ENCODE assay signal across 1 cellular context in the genomic region with DNA sequence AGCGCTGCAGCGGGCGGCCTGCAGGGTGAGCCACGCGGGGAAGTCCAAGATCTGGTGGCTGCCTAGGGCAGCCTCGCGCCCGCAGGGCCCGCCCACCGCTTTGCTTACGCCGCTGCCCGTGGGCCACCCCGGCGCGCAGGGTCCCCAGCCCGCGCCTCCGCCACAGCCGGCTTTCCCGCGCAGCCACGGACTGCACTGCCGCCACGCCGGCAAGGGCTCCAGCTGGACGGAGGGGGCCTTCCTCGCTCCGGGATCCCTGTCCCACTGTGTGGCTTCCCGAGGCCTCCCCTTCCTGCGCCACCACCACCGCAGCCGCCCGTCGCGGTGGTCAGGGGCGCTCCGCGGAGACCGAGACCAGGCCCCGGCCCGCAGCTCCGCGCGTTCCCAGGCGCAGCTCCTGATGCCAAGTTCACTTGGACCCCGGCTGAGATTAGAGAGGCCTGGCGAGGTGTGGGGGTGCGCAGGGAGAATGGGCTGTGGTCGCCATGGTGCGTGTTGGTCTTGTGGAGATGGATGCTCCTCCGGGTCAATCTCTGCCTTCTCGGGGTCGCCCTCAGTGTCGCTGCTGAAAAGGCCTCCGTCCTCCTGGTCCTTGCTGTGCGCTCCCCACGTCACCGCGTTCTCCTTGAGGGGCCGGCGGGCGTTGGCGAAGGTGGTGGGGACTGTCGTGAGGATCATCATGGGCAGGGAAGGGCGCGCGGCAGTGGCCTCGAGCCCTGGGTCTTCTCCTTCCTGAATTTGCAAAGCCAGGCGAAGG.
TF ChIP-seq lines count a peak whose summit lies in the region.

No MANE protein-coding gene starts in this region.

TF ChIP-seq in GM23338, 12 proteins besides CTCF, POLR2A, EP300 and RAD21 (continued from another document):
- TF ChIP-seq, protein P1, sequence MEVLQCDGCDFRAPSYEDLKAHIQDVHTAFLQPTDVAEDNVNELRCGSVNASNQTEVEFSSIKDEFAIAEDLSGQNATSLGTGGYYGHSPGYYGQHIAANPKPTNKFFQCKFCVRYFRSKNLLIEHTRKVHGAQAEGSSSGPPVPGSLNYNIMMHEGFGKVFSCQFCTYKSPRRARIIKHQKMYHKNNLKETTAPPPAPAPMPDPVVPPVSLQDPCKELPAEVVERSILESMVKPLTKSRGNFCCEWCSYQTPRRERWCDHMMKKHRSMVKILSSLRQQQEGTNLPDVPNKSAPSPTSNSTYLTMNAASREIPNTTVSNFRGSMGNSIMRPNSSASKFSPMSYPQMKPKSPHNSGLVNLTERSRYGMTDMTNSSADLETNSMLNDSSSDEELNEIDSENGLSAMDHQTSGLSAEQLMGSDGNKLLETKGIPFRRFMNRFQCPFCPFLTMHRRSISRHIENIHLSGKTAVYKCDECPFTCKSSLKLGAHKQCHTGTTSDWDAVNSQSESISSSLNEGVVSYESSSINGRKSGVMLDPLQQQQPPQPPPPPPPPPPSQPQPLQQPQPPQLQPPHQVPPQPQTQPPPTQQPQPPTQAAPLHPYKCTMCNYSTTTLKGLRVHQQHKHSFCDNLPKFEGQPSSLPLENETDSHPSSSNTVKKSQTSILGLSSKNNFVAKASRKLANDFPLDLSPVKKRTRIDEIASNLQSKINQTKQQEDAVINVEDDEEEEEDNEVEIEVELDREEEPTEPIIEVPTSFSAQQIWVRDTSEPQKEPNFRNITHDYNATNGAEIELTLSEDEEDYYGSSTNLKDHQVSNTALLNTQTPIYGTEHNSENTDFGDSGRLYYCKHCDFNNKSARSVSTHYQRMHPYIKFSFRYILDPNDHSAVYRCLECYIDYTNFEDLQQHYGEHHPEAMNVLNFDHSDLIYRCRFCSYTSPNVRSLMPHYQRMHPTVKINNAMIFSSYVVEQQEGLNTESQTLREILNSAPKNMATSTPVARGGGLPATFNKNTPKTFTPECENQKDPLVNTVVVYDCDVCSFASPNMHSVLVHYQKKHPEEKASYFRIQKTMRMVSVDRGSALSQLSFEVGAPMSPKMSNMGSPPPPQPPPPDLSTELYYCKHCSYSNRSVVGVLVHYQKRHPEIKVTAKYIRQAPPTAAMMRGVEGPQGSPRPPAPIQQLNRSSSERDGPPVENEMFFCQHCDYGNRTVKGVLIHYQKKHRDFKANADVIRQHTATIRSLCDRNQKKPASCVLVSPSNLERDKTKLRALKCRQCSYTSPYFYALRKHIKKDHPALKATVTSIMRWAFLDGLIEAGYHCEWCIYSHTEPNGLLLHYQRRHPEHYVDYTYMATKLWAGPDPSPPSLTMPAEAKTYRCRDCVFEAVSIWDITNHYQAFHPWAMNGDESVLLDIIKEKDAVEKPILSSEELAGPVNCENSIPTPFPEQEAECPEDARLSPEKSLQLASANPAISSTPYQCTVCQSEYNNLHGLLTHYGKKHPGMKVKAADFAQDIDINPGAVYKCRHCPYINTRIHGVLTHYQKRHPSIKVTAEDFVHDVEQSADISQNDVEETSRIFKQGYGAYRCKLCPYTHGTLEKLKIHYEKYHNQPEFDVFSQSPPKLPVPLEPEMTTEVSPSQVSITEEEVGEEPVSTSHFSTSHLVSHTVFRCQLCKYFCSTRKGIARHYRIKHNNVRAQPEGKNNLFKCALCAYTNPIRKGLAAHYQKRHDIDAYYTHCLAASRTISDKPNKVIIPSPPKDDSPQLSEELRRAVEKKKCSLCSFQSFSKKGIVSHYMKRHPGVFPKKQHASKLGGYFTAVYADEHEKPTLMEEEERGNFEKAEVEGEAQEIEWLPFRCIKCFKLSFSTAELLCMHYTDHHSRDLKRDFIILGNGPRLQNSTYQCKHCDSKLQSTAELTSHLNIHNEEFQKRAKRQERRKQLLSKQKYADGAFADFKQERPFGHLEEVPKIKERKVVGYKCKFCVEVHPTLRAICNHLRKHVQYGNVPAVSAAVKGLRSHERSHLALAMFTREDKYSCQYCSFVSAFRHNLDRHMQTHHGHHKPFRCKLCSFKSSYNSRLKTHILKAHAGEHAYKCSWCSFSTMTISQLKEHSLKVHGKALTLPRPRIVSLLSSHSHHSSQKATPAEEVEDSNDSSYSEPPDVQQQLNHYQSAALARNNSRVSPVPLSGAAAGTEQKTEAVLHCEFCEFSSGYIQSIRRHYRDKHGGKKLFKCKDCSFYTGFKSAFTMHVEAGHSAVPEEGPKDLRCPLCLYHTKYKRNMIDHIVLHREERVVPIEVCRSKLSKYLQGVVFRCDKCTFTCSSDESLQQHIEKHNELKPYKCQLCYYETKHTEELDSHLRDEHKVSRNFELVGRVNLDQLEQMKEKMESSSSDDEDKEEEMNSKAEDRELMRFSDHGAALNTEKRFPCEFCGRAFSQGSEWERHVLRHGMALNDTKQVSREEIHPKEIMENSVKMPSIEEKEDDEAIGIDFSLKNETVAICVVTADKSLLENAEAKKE (CRISPR knock-in tag; IDR thresholded peaks at IDR 0.05): no peak
- TF ChIP-seq ZNF331 (CRISPR knock-in tag; IDR thresholded peaks at IDR 0.05; ENCODE audit: low read depth) (no peak), ZNF114 (CRISPR knock-in tag; IDR thresholded peaks at IDR 0.05) (no peak), ETS1 (IDR thresholded peaks at IDR 0.05) (no peak)
